In genomic region chr1:11961230-11961629, GRCh38 we compare ENCODE assay signal across 14 cellular contexts. TPM values are rescaled to one million over a fixed set of nuclear protein-coding genes. Genes with fewer than 3 reads are reported as not detected.
DNase-seq lines count a peak whose midpoint lies in the region; TF ChIP-seq lines count a peak whose summit lies in the region.
"Had no signal": no experiment of that assay in that cellular context is flagged by ENCODE, and none has a peak within 500 bp of the region (broad histone marks: within the 10 kb centered on the region; RNA-seq: fewer than 3 reads in every experiment).

No MANE protein-coding gene starts in this region.

- in situ Hi-C loops in Caki2 (cut with HindIII; ENCODE audit: low pct_unique_long_range_greater_than_20kb, low sequenced_read_pairs) (no loop called here), G401 (cut with HindIII; ENCODE audit: low sequenced_read_pairs) (no loop called here)

- DNase-seq in Caki2 (ENCODE audit: low read depth): peak; percentile 34
- DNase-seq in NOMO-1 treated with dmso at 0.1 percent for 144 hours (lab: John Stamatoyannopoulos, UW; ENCODE audit: unreplicated experiment): peak; percentile 72
- no peak for DNase-seq in esophagus muscularis mucosa (ENCODE audit: extremely low spot score)
- no peak for DNase-seq in WERI-Rb-1
- DNase-seq in iPS-NIHi7 (ENCODE audit: extremely low spot score): no peak
- no peak for DNase-seq in G401 (ENCODE audit: low spot score)
- no peak for DNase-seq in cerebellum (ENCODE audit: low spot score)
- DNase-seq: amniotic stem cell; CD8-positive, alpha-beta memory T cell; left cardiac atrium; NCI-H510A; ovary had no signal

- intact Hi-C loops in esophagus muscularis mucosa (cut with DNase I): no loop called here

- TF ChIP-seq CTCF in esophagus muscularis mucosa (IDR thresholded peaks at IDR 0.05): no peak
- no peak for TF ChIP-seq CTCF in neutrophil (IDR thresholded peaks at IDR 0.05)
- TF ChIP-seq CTCF in WERI-Rb-1 (IDR thresholded peaks at IDR 0.05; ENCODE audit: low read depth, low read length): no peak

- TF ChIP-seq POLR2A in esophagus muscularis mucosa (IDR thresholded peaks at IDR 0.05; ENCODE audit: low read depth): no peak

- 54% methylated on average over 4 of the region's 4 CpGs for WGBS in esophagus muscularis mucosa

- H3K4me3 ChIP-seq in esophagus muscularis mucosa (no peak overlapping the region), neutrophil (ENCODE audit: low read depth in 1 of 2, low read length in 1 of 2) (peak overlapping the region; percentile 25 to 53), WERI-Rb-1 (ENCODE audit: low read depth, low read length) (no peak overlapping the region)
- H3K4me3 ChIP-seq: ovary, tibial artery had no signal

- H3K27ac ChIP-seq in esophagus muscularis mucosa (replicated peaks in 1 of 4) (peak overlapping the region; percentile 3 to 22 (median 10)), neutrophil (peak overlapping the region; percentile 91), WERI-Rb-1 (no peak overlapping the region)
- H3K27ac ChIP-seq: ovary, tibial artery had no signal

- no peak for TF ChIP-seq EP300 in esophagus muscularis mucosa (IDR thresholded peaks at IDR 0.05)

- H3K36me3 ChIP-seq in esophagus muscularis mucosa (peaks cover 78 to 100% (median 98%) of the 10 kb centered on the region in 4 donors), neutrophil (peaks cover 65% of the 10 kb centered on the region), WERI-Rb-1 (peaks cover 50% of the 10 kb centered on the region)
- H3K36me3 ChIP-seq: ovary had no signal

- H3K27me3 ChIP-seq in esophagus muscularis mucosa (no peaks in the 10 kb centered on the region), neutrophil (no peaks in the 10 kb centered on the region), WERI-Rb-1 (ENCODE audit: insufficient read depth, low read depth, severe bottlenecking) (no peaks in the 10 kb centered on the region)
- H3K27me3 ChIP-seq: ovary, tibial artery had no signal

- H3K9me3 ChIP-seq in esophagus muscularis mucosa: no peaks in the 10 kb centered on the region
- no peaks in the 10 kb centered on the region for H3K9me3 ChIP-seq in neutrophil
- H3K9me3 ChIP-seq in WERI-Rb-1 (ENCODE audit: severe bottlenecking): no peaks in the 10 kb centered on the region
- H3K9me3 ChIP-seq: ovary, tibial artery had no signal

- H3K4me1 ChIP-seq in esophagus muscularis mucosa (peaks cover 0 to 12% (median 8%) of the 10 kb centered on the region in 4 donors), neutrophil (ENCODE audit: control insufficient read depth in 1 of 2, insufficient read depth in 1 of 2, low read depth in 1 of 2, low read length in 1 of 2) (peaks cover 24 to 30% of the 10 kb centered on the region in 2 experiments)

RNA-seq across cellular contexts. Expression of gene MFN2, which starts 19.0 kb away (rescaled TPM):
- 21.9 and 26.4 TPM in 2 replicates for total RNA-seq in Caki2 (2014; rRNA removed; shearing (Covaris generic); ENCODE audit: low replicate concordance)
- 100 to 1,000 TPM; 166 to 242 (median 191) TPM for total RNA-seq in esophagus muscularis mucosa
- 23.4 and 37.0 TPM in 2 replicates for total RNA-seq in G401 (2014; rRNA removed; shearing (Covaris generic))
- total RNA-seq in cerebellum: 36.8 TPM

RNA-seq across cellular contexts. Expression of gene PLOD1, which starts 26.7 kb away (rescaled TPM):
- total RNA-seq in Caki2 (2014; rRNA removed; shearing (Covaris generic); ENCODE audit: low replicate concordance): 130 and 153 TPM in 2 replicates
- total RNA-seq in esophagus muscularis mucosa (100 to 1,000 TPM in 1 of 4 donors, 10 to 100 TPM in 3; 67.5 to 111 (median 75.0) TPM), cerebellum (24.5 TPM)
- total RNA-seq in G401 (2014; rRNA removed; shearing (Covaris generic)): 103 and 104 TPM in 2 replicates

RNA-seq across cellular contexts. Expression of gene KIAA2013, which starts 35.0 kb away (rescaled TPM):
- 69.9 and 82.2 TPM in 2 replicates for total RNA-seq in Caki2 (2014; rRNA removed; shearing (Covaris generic); ENCODE audit: low replicate concordance)
- total RNA-seq in esophagus muscularis mucosa: 100 to 1,000 TPM in 2 of 4 donors, 10 to 100 TPM in 2; 77.7 to 145 (median 104) TPM
- total RNA-seq in G401 (2014; rRNA removed; shearing (Covaris generic)): 52.6 and 53.7 TPM in 2 replicates
- total RNA-seq in cerebellum: 17.2 TPM

RNA-seq across cellular contexts. Expression of gene MIIP, which starts 58.1 kb away (rescaled TPM):
- 23.1 and 35.8 TPM in 2 replicates for total RNA-seq in Caki2 (2014; rRNA removed; shearing (Covaris generic); ENCODE audit: low replicate concordance)
- 10 to 100 TPM; 30.7 to 52.3 (median 39.8) TPM for total RNA-seq in esophagus muscularis mucosa
- total RNA-seq in G401 (2014; rRNA removed; shearing (Covaris generic)): 37.9 and 41.0 TPM in 2 replicates
- 24.5 TPM for total RNA-seq in cerebellum

Comparison
In these comparisons a context has a peak if more than half of its experiments do, and no peak if none do; other contexts are left out.
1. DNase-seq: peak in Caki2 (single experiment) and NOMO-1 treated with dmso at 0.1 percent for 144 hours (single experiment); none in esophagus muscularis mucosa (single experiment), WERI-Rb-1 (single experiment), iPS-NIHi7 (single experiment), G401 (single experiment) and cerebellum (single experiment).
2. H3K4me3 ChIP-seq: peak in neutrophil (2 of 2); none in esophagus muscularis mucosa (0 of 4) and WERI-Rb-1 (single experiment).